Comparison of ENCODE assay signal across 2 cellular contexts in genomic region chr1:32729254-32730046, GRCh38.
TF ChIP-seq lines count a peak whose summit lies in the region.

No MANE protein-coding gene starts in this region.

TF ChIP-seq in SK-N-SH treated with all-trans-retinoic acid at 6 μM for 48 hours, 23 proteins besides CTCF, POLR2A, EP300 and RAD21:
- TF ChIP-seq PPARA (CRISPR knock-in tag; IDR thresholded peaks at IDR 0.05; ENCODE audit: borderline replicate concordance), result no peak
- no peak for TF ChIP-seq ZC3H10 (CRISPR knock-in tag; IDR thresholded peaks at IDR 0.05)
- no peak for TF ChIP-seq TOX (CRISPR knock-in tag; IDR thresholded peaks at IDR 0.05; ENCODE audit: borderline replicate concordance)
- TF ChIP-seq CSDC2 (CRISPR knock-in tag; IDR thresholded peaks at IDR 0.05), result no peak
- TF ChIP-seq ISL1 (CRISPR knock-in tag; IDR thresholded peaks at IDR 0.05), result no peak

TF ChIP-seq in SK-N-SH, 30 proteins besides CTCF, POLR2A, EP300 and RAD21:
- no peak for TF ChIP-seq GABPA (IDR thresholded peaks at IDR 0.05; ENCODE audit: low read depth)
- no peak for TF ChIP-seq GATA2 (CRISPR knock-in tag; IDR thresholded peaks at IDR 0.05)
- TF ChIP-seq ELF1 (IDR thresholded peaks at IDR 0.05), result no peak
- TF ChIP-seq EZH2phosphoT487 (IDR thresholded peaks at IDR 0.05; ENCODE audit: borderline replicate concordance, low read depth), result no peak
- TF ChIP-seq USF1 (IDR thresholded peaks at IDR 0.05; ENCODE audit: borderline replicate concordance, low read depth), result no peak
- no peak for TF ChIP-seq RXRA (IDR thresholded peaks at IDR 0.05; ENCODE audit: borderline replicate concordance, low read depth)
- no peak for TF ChIP-seq SIN3A (IDR thresholded peaks at IDR 0.05; ENCODE audit: borderline replicate concordance, low read depth, low read length)
- no peak for TF ChIP-seq USF2 (IDR thresholded peaks at IDR 0.05; ENCODE audit: borderline replicate concordance, low read depth, low read length)
- no peak for TF ChIP-seq NFIC (IDR thresholded peaks at IDR 0.05; ENCODE audit: borderline replicate concordance)
- no peak for TF ChIP-seq NRF1 (IDR thresholded peaks at IDR 0.05; ENCODE audit: low read depth, low read length)
- TF ChIP-seq FOSL2 (IDR thresholded peaks at IDR 0.05; ENCODE audit: borderline replicate concordance, low read depth), result no peak
